Comparison of ENCODE assay signal across 8 cellular contexts in the genomic region with DNA sequence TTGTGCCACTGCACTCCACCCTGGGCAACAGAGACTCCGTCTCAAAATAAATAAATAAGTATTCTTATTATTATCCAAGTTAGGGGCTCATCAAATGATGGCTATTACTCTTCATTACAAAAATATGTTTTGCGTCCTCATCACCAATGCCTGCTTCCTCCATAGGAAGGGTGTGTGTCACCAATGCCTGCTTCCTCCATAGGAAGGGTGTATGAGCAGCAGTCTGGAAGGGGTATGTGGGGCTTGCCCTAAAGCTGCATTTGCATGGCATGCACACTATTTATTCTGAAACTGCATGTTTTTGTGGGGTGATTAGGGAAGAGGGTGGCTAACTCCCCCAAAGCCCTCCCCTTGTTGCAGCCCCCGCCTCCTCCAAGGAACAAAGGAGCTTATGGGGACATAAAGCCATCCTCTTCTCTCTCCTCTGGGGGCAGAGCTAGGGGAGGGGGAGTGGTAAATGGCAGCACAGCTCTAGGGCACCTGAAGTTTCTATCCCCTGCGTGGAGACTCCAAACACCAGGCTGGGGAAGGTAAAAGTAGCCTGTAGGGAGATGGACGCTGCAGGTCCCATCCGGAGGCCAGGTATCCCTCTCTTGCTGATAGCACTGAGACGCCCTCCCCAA. TPM values are rescaled to one million over a fixed set of nuclear protein-coding genes. Genes with fewer than 3 reads are reported as not detected.
DNase-seq lines count a peak whose midpoint lies in the region; ATAC-seq and TF ChIP-seq lines count a peak whose summit lies in the region.

No MANE protein-coding gene starts in this region.

- no peaks in the 10 kb centered on the region for H3K27me3 Mint-ChIP-seq in activated CD4-positive, alpha-beta T cell treated with anti-CD3 and anti-CD28 coated beads for 36 hours

- H3K9me3 ChIP-seq in SK-N-MC (ENCODE audit: low read depth, low read length) (no peaks in the 10 kb centered on the region), osteoblast (ENCODE audit: low read depth, low read length) (no peaks in the 10 kb centered on the region)

- peaks cover 23% of the 10 kb centered on the region for H3K4me1 Mint-ChIP-seq in activated CD4-positive, alpha-beta T cell treated with anti-CD3 and anti-CD28 coated beads for 36 hours

- H4K20me1 ChIP-seq in osteoblast (ENCODE audit: insufficient read depth, low read length), result peaks cover 16% of the 10 kb centered on the region

- CTCF ChIA-PET in activated CD4-positive, alpha-beta T cell treated with anti-CD3 and anti-CD28 coated beads for 36 hours (lab: Charles Lee), result interaction anchor here (0.6 to 1.1 kb wide), 5 partner anchors 10 to 857 kb away, joined by 3 to 4 read pairs (median 3); no protein-coding TSS in a partner anchor

- H3K27ac ChIP-seq in SK-N-MC, result no peak overlapping the region
- H3K27ac ChIP-seq in osteoblast (ENCODE audit: low read depth, low read length), result no peak overlapping the region

- H3K27me3 ChIP-seq in osteoblast (ENCODE audit: insufficient read depth, low read length), result no peaks in the 10 kb centered on the region

- no peak for ATAC-seq in activated CD4-positive, alpha-beta T cell treated with anti-CD3 and anti-CD28 coated beads for 36 hours
- ATAC-seq in HG03342 (IDR thresholded peaks at IDR 0.05; ENCODE audit: unreplicated experiment), result no peak
- no peak for ATAC-seq in left lobe of liver

- peak overlapping the region; percentile 88 for H3K4me3 Mint-ChIP-seq in activated CD4-positive, alpha-beta T cell treated with anti-CD3 and anti-CD28 coated beads for 36 hours

- H3K36me3 ChIP-seq in SK-N-MC (ENCODE audit: insufficient read depth, low read length) (peaks cover 13% of the 10 kb centered on the region; the same call in 1 of the 2 replicates), osteoblast (ENCODE audit: insufficient read depth, low read length) (no peaks in the 10 kb centered on the region)

- peaks cover 51% of the 10 kb centered on the region for H3K79me2 ChIP-seq in osteoblast (ENCODE audit: insufficient read depth, low read length)

- H3K9ac ChIP-seq in SK-N-MC (ENCODE audit: insufficient read length), result peak overlapping the region; percentile 93

- peak overlapping the region; percentile 73 for H2AFZ ChIP-seq in osteoblast (ENCODE audit: low read length)

- DNase-seq in activated CD4-positive, alpha-beta T cell treated with anti-CD3 and anti-CD28 coated beads for 36 hours, result no peak
- DNase-seq in activated CD4-positive, alpha-beta T cell treated with anti-CD3 and anti-CD28 coated beads, Interleukin-2, amount 50 U/mL, for 1 hour, result no peak
- no peak for DNase-seq in SK-N-MC (ENCODE audit: low read depth, low spot score)
- peak; percentile 20 for DNase-seq in epithelial cell of esophagus (ENCODE audit: low read depth)
- DNase-seq in osteoblast (ENCODE audit: insufficient read length, low spot score, missing footprints), result no peak
- DNase-seq in cortex of kidney (lab: John Stamatoyannopoulos, UW), result no peak
- DNase-seq in left lobe of liver (ENCODE audit: low spot score), result no peak

- H3K27ac Mint-ChIP-seq in activated CD4-positive, alpha-beta T cell treated with anti-CD3 and anti-CD28 coated beads for 36 hours, result peak overlapping the region; percentile 61

- peak overlapping the region; percentile 94 for H3K4me2 ChIP-seq in osteoblast (ENCODE audit: insufficient read depth, low read length)

- peaks cover 17% of the 10 kb centered on the region for H3K4me1 ChIP-seq in osteoblast (ENCODE audit: insufficient read depth, low read length)

- no peak for TF ChIP-seq CTCF in epithelial cell of esophagus (IDR thresholded peaks at IDR 0.05; ENCODE audit: insufficient read depth, low read depth, low read length, missing control alignments)
- TF ChIP-seq CTCF in osteoblast (IDR thresholded peaks at IDR 0.05; ENCODE audit: extremely low read depth, low read depth, low read length), result no peak

- H3K4me3 ChIP-seq in SK-N-MC (peak overlapping the region; percentile 76), epithelial cell of esophagus (ENCODE audit: low read length) (peak overlapping the region; percentile 84), osteoblast (ENCODE audit: insufficient read depth, low read length) (peak overlapping the region; percentile 92)

- POLR2A ChIA-PET in activated CD4-positive, alpha-beta T cell treated with anti-CD3 and anti-CD28 coated beads for 36 hours (lab: Charles Lee), result interaction anchor here (0.5 to 0.6 kb wide), 2 partner anchors 59 to 597 kb away, joined by 3 to 6 read pairs; no protein-coding TSS in a partner anchor

- peaks cover 17% of the 10 kb centered on the region for H3K36me3 Mint-ChIP-seq in activated CD4-positive, alpha-beta T cell treated with anti-CD3 and anti-CD28 coated beads for 36 hours (ENCODE audit: low read depth)

- no peaks in the 10 kb centered on the region for H3K9me3 Mint-ChIP-seq in activated CD4-positive, alpha-beta T cell treated with anti-CD3 and anti-CD28 coated beads for 36 hours (ENCODE audit: low read depth)

- intact Hi-C loops in activated CD4-positive, alpha-beta T cell treated with anti-CD3 and anti-CD28 coated beads for 36 hours (cut with DNase I, micrococcal nuclease), result loop anchor here (5.0 kb wide), 2 partner anchors 57 to 507 kb away; a partner anchor contains a TSS

RNA-seq across cellular contexts. Expression of a gene that starts 1.3 kb away (rescaled TPM):
- total RNA-seq in activated CD4-positive, alpha-beta T cell treated with anti-CD3 and anti-CD28 coated beads for 36 hours, result 10 to 100 TPM; 24.2 to 30.3 TPM
- total RNA-seq in osteoblast (22.8 and 23.9 TPM in 2 replicates), left lobe of liver (28.8 TPM)

RNA-seq across cellular contexts. Expression of a gene that starts 57.0 kb away (rescaled TPM):
- total RNA-seq in activated CD4-positive, alpha-beta T cell treated with anti-CD3 and anti-CD28 coated beads for 36 hours, result 100 to 1,000 TPM; 113 to 118 TPM
- total RNA-seq in osteoblast (168 and 195 TPM in 2 replicates), left lobe of liver (43.4 TPM)
